ENCODE assay signal across 8 cellular contexts in the genomic region with DNA sequence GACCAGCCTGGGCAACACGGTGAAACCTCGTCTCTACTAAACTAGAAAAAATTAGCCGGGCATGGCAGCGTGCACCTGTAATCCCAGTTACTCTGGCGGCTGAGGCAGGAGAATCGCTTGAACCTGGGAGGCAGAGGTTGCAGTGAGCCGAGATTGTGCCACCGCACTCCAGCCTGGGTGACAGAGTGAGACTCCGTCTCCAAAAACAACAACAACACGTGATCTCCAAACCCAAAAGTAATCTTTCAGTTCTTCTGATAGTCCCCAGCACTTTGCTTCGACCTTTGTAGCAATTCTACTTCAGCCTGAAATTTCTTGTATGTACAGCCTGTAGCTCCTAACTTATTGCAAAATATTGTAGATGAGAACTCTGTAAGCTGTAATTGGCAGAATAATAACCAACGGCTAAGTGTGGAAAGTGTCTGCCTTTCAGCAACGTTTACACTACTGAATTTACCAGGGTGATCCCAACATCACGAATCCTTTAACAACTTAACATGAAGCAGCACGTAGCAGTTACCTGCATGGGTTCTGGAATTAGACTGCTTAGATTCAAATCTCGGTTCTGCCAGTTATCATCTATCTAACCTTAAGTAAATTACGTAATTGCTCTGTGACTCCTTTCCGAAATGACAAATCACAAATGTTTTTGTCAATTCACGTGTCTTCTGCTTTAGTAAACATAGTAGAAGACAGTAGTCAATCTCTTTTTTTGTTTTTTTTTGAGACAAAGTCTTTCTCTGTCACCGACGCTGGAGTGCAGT. TPM values are rescaled to one million over a fixed set of nuclear protein-coding genes. Genes with fewer than 3 reads are reported as not detected.
DNase-seq lines count a peak whose midpoint lies in the region; TF ChIP-seq lines count a peak whose summit lies in the region.
"Not testable (repeated sequence)": the region's sequence is repeated elsewhere in the genome, so short reads cannot be mapped to it uniquely, and the experiment has no call there.
"Had no signal": no experiment of that assay in that cellular context is flagged by ENCODE, and none has a peak within 500 bp of the region (broad histone marks: within the 10 kb centered on the region; RNA-seq: fewer than 3 reads in every experiment).

No MANE protein-coding gene starts in this region.

- peak; percentile 18 for DNase-seq in NCI-H146 treated with DMSO at 0.1 percent for 48 hours (lab: John Stamatoyannopoulos, UW; ENCODE audit: unreplicated experiment)
- DNase-seq in T-helper 2 cell treated with Interferon-gamma antibody and Interleukin-4, amounts not matched to agents 5 μg/mL and 100 μg/mL, for 36 hours (ENCODE audit: low spot score); activated naive CD4-positive, alpha-beta T cell treated with anti-CD3 and anti-CD28 coated beads, Interleukin-2, amount 10 ng/mL, durations not matched to agents 7 days and 5 days; endodermal cell; mesenchymal stem cell; sigmoid colon: not testable (repeated sequence)

- TF ChIP-seq EP300 in sigmoid colon (IDR thresholded peaks at IDR 0.05) = not testable (repeated sequence)

- not testable (repeated sequence) for H3K36me3 ChIP-seq in ES-I3 (ENCODE audit: insufficient read depth, low read length); endodermal cell (ENCODE audit: control insufficient read depth, insufficient read depth, low read length); mesenchymal stem cell (ENCODE audit: control insufficient read depth in 1 of 2, insufficient read depth in 2 of 2, low read depth in 1 of 2, low read length in 2 of 2); sigmoid colon

- not testable (repeated sequence) for H3K36me3 Mint-ChIP-seq in T-helper 2 cell treated with Interferon-gamma antibody and Interleukin-4, amounts not matched to agents 5 μg/mL and 100 μg/mL, for 36 hours (ENCODE audit: low read depth); activated naive CD4-positive, alpha-beta T cell treated with anti-CD3 and anti-CD28 coated beads, Interleukin-2, amount 10 ng/mL, durations not matched to agents 7 days and 5 days; endodermal cell (ENCODE audit: low read depth)

- H3K4ac ChIP-seq in mesenchymal stem cell (ENCODE audit: low read depth in 1 of 2, low read length in 2 of 2) = not testable (repeated sequence)

- H3K9ac ChIP-seq in ES-I3 (ENCODE audit: low read depth, low read length) (peak overlapping the region; percentile 20; the same call in 1 of the 2 replicates), mesenchymal stem cell (ENCODE audit: low read length) (peak overlapping the region; percentile 43)
- not testable (repeated sequence) for H3K9ac ChIP-seq in endodermal cell (ENCODE audit: extremely low read depth, low read length, poor library complexity, severe bottlenecking)

- H3K18ac ChIP-seq in mesenchymal stem cell (ENCODE audit: low read depth in 1 of 2, low read length in 2 of 2) = not testable (repeated sequence)

- not testable (repeated sequence) for H2BK12ac ChIP-seq in mesenchymal stem cell (ENCODE audit: low read length in 2 of 2)

- H3K23ac ChIP-seq in mesenchymal stem cell (ENCODE audit: low read length in 2 of 2) = not testable (repeated sequence)

- not testable (repeated sequence) for H3K79me1 ChIP-seq in mesenchymal stem cell (replicated peaks; ENCODE audit: low read length, poor library complexity, severe bottlenecking)

- CTCF ChIA-PET in activated naive CD4-positive, alpha-beta T cell treated with anti-CD3 and anti-CD28 coated beads, Interleukin-2, amount 10 ng/mL, durations not matched to agents 7 days and 5 days (lab: Charles Lee) = not testable (repeated sequence)

- H3K4me2 ChIP-seq in mesenchymal stem cell (ENCODE audit: low read length, poor library complexity, severe bottlenecking) = not testable (repeated sequence)

- not testable (repeated sequence) for H4K91ac ChIP-seq in mesenchymal stem cell (ENCODE audit: low read length)

- TF ChIP-seq CTCF in endodermal cell (conservative IDR thresholded peaks at IDR 0.05); sigmoid colon (IDR thresholded peaks at IDR 0.05): not testable (repeated sequence)

- H4K8ac ChIP-seq in mesenchymal stem cell (ENCODE audit: low read length) = not testable (repeated sequence)

- peaks cover 12% of the 10 kb centered on the region for H3K4me1 Mint-ChIP-seq in T-helper 2 cell treated with Interferon-gamma antibody and Interleukin-4, amounts not matched to agents 5 μg/mL and 100 μg/mL, for 36 hours (ENCODE audit: low read depth)
- H3K4me1 Mint-ChIP-seq in activated naive CD4-positive, alpha-beta T cell treated with anti-CD3 and anti-CD28 coated beads, Interleukin-2, amount 10 ng/mL, durations not matched to agents 7 days and 5 days = peaks cover 20% of the 10 kb centered on the region
- H3K4me1 Mint-ChIP-seq in endodermal cell = not testable (repeated sequence)

- H2AFZ ChIP-seq in mesenchymal stem cell (ENCODE audit: low read depth, low read length) = not testable (repeated sequence)

- not testable (repeated sequence) for H2BK5ac ChIP-seq in mesenchymal stem cell (ENCODE audit: low read depth, low read length, poor library complexity, severe bottlenecking)

- peak overlapping the region; percentile 99 for H3K4me3 Mint-ChIP-seq in T-helper 2 cell treated with Interferon-gamma antibody and Interleukin-4, amounts not matched to agents 5 μg/mL and 100 μg/mL, for 36 hours
- H3K4me3 Mint-ChIP-seq in activated naive CD4-positive, alpha-beta T cell treated with anti-CD3 and anti-CD28 coated beads, Interleukin-2, amount 10 ng/mL, durations not matched to agents 7 days and 5 days = peak overlapping the region; percentile 87
- peak overlapping the region; percentile 93 for H3K4me3 Mint-ChIP-seq in endodermal cell

- 94 to 96% methylated on average over 14 to 17 of the region's 21 CpGs for WGBS in endodermal cell (ENCODE audit: insufficient coverage in 1 of 2, insufficient read length in 1 of 2), 2 experiments
- 96% methylated on average over 18 of the region's 21 CpGs for WGBS in mesenchymal stem cell
- 74 to 79% methylated on average over 21 of the region's 21 CpGs for WGBS in sigmoid colon, 2 donors

- not testable (repeated sequence) for TF ChIP-seq POLR2A in sigmoid colon (IDR thresholded peaks at IDR 0.05)

- intact Hi-C loops in sigmoid colon (cut with DNase I) = not testable (repeated sequence)

- H3K9me3 Mint-ChIP-seq in T-helper 2 cell treated with Interferon-gamma antibody and Interleukin-4, amounts not matched to agents 5 μg/mL and 100 μg/mL, for 36 hours; activated naive CD4-positive, alpha-beta T cell treated with anti-CD3 and anti-CD28 coated beads, Interleukin-2, amount 10 ng/mL, durations not matched to agents 7 days and 5 days; endodermal cell: not testable (repeated sequence)

- not testable (repeated sequence) for H3K27ac ChIP-seq in endodermal cell (ENCODE audit: low read depth, low read length); mesenchymal stem cell (ENCODE audit: low read length, poor library complexity, severe bottlenecking)
- H3K27ac ChIP-seq in sigmoid colon = peak overlapping the region; percentile 71 to 75 (median 74)

- not testable (repeated sequence) for H3K27me3 Mint-ChIP-seq in T-helper 2 cell treated with Interferon-gamma antibody and Interleukin-4, amounts not matched to agents 5 μg/mL and 100 μg/mL, for 36 hours (ENCODE audit: low read depth); endodermal cell (ENCODE audit: insufficient read depth)
- H3K27me3 Mint-ChIP-seq in activated naive CD4-positive, alpha-beta T cell treated with anti-CD3 and anti-CD28 coated beads, Interleukin-2, amount 10 ng/mL, durations not matched to agents 7 days and 5 days = peaks cover 15% of the 10 kb centered on the region

- H3K4me3 ChIP-seq in endodermal cell (ENCODE audit: low read length); mesenchymal stem cell (ENCODE audit: insufficient read depth in 1 of 2, low read depth in 1 of 2, low read length in 2 of 2); sigmoid colon: not testable (repeated sequence)

- H3K27ac Mint-ChIP-seq in T-helper 2 cell treated with Interferon-gamma antibody and Interleukin-4, amounts not matched to agents 5 μg/mL and 100 μg/mL, for 36 hours = peak overlapping the region; percentile 97
- peak overlapping the region; percentile 92 for H3K27ac Mint-ChIP-seq in activated naive CD4-positive, alpha-beta T cell treated with anti-CD3 and anti-CD28 coated beads, Interleukin-2, amount 10 ng/mL, durations not matched to agents 7 days and 5 days
- not testable (repeated sequence) for H3K27ac Mint-ChIP-seq in endodermal cell

- H3K4me1 ChIP-seq in ES-I3 (ENCODE audit: insufficient read depth, low read length); endodermal cell (ENCODE audit: control insufficient read depth, insufficient read depth, low read length); mesenchymal stem cell (ENCODE audit: control insufficient read depth, insufficient read depth, low read depth, low read length); sigmoid colon: not testable (repeated sequence)

- not testable (repeated sequence) for H3K14ac ChIP-seq in mesenchymal stem cell (ENCODE audit: low read length in 2 of 2)

- not testable (repeated sequence) for H2AK5ac ChIP-seq in mesenchymal stem cell (ENCODE audit: low read length, severe bottlenecking)

- H2BK15ac ChIP-seq in mesenchymal stem cell (ENCODE audit: low read depth, poor library complexity, severe bottlenecking) = not testable (repeated sequence)

- not testable (repeated sequence) for H3K27me3 ChIP-seq in endodermal cell (ENCODE audit: control insufficient read depth, insufficient read depth, low read length, poor library complexity, severe bottlenecking); mesenchymal stem cell (ENCODE audit: control insufficient read depth in 1 of 2, insufficient read depth in 1 of 2, low read length in 2 of 2); sigmoid colon

- not testable (repeated sequence) for H2BK120ac ChIP-seq in mesenchymal stem cell (ENCODE audit: low read depth, low read length)

- not testable (repeated sequence) for H3K9me3 ChIP-seq in ES-I3 (ENCODE audit: control insufficient read depth, insufficient read depth, low read length); endodermal cell (ENCODE audit: control insufficient read depth, low read length); mesenchymal stem cell (ENCODE audit: control insufficient read depth, low read length); sigmoid colon

RNA-seq across cellular contexts. Expression of a gene that starts 1.2 kb away (rescaled TPM):
- total RNA-seq in endodermal cell (10 to 100 TPM; 48.8 to 51.9 TPM), sigmoid colon (10 to 100 TPM; 31.2 to 41.0 (median 33.6) TPM)
- polyA plus RNA-seq in endodermal cell (2013, experiment 1 of 2) = 49.7 TPM
- polyA plus RNA-seq in endodermal cell (2013, experiment 2 of 2) = 47.2 TPM
- polyA plus RNA-seq in mesenchymal stem cell (2013, experiment 1 of 2) = 39.8 TPM
- 40.2 TPM for polyA plus RNA-seq in mesenchymal stem cell (2013, experiment 2 of 2)
- polyA plus RNA-seq in sigmoid colon = 10 to 100 TPM; 35.8 to 38.1 (median 37.2) TPM

RNA-seq across cellular contexts. Expression of a gene that starts 48.0 kb away (rescaled TPM):
- not detected for total RNA-seq in endodermal cell
- polyA plus RNA-seq in endodermal cell (2013, experiment 1 of 2) = not detected
- 0.04 TPM for polyA plus RNA-seq in endodermal cell (2013, experiment 2 of 2)
- not detected for polyA plus RNA-seq in mesenchymal stem cell (2013, experiment 1 of 2)
- 0.01 TPM for polyA plus RNA-seq in mesenchymal stem cell (2013, experiment 2 of 2)
- total RNA-seq in sigmoid colon = under 1 TPM in 2 of 4 donors, not detected in 2; under 0.01 to 0.36 TPM
- under 1 TPM in 1 of 3 donors, not detected in 2; 0.09 TPM for polyA plus RNA-seq in sigmoid colon
- polyA plus RNA-seq: BJ had no signal

RNA-seq across cellular contexts. Expression of a gene that starts 55.9 kb away (rescaled TPM):
- total RNA-seq in endodermal cell (10 to 100 TPM; 24.4 to 28.1 TPM), sigmoid colon (10 to 100 TPM; 13.9 to 20.2 (median 17.3) TPM)
- polyA plus RNA-seq in endodermal cell (2013, experiment 1 of 2) = 18.4 TPM
- 16.2 TPM for polyA plus RNA-seq in endodermal cell (2013, experiment 2 of 2)
- 4.7 TPM for polyA plus RNA-seq in mesenchymal stem cell (2013, experiment 1 of 2)
- 4.0 TPM for polyA plus RNA-seq in mesenchymal stem cell (2013, experiment 2 of 2)
- 10 to 100 TPM in 1 of 3 donors, 1 to 10 TPM in 2; 1.2 to 12.6 (median 3.0) TPM for polyA plus RNA-seq in sigmoid colon
